Comparison of ENCODE assay signal across 8 cellular contexts in the genomic region with DNA sequence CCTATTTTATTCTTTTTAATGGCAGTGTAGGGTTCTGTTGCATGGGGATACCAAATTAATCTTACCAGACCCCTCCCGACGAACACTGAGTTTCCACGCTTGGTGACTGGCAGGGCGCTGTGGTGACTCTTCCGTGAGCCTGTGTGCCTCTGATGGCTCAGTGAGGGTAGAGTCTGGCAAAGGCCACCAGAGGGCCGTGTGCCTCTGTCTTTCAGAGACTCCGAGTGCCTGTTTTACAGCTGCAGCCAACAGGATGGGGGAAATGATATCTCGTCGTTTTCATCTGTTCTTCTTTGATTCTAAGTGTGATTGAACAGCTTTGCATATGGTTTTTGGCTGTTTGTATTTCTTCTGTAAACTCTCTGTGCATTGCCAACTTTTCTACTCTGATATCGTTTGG.
DNase-seq lines count a peak whose midpoint lies in the region; ATAC-seq and TF ChIP-seq lines count a peak whose summit lies in the region.

No MANE protein-coding gene starts in this region.

- DNase-seq in AG08395 (ENCODE audit: low spot score): peak; percentile 81
- peak; percentile 67 for DNase-seq in NCI-H2107 (lab: John Stamatoyannopoulos, UW)
- DNase-seq in activated CD4-positive, alpha-beta T cell treated with anti-CD3 and anti-CD28 coated beads, Interleukin-2, amount 50 U/mL, for 4 hours: peak; percentile 32 to 40
- DNase-seq in endodermal cell: peak; percentile 83
- DNase-seq in naive thymus-derived CD4-positive, alpha-beta T cell: peak in 8 of 9 donors; percentile 40 to 72 (median 62)
- no peak for DNase-seq in type B pancreatic cell (ENCODE audit: extremely low spot score, unreplicated experiment)

- intact Hi-C loops in naive thymus-derived CD4-positive, alpha-beta T cell (cut with micrococcal nuclease): loop anchor here (1.0 to 5.0 kb wide), 7 partner anchors 61 to 729 kb away; no protein-coding TSS in a partner anchor

- H3K4me3 ChIP-seq in endodermal cell (ENCODE audit: low read length): no peak overlapping the region
- no peak overlapping the region for H3K4me3 ChIP-seq in naive thymus-derived CD4-positive, alpha-beta T cell (ENCODE audit: low read length)

- H3K9me3 ChIP-seq in endodermal cell (ENCODE audit: control insufficient read depth, low read length): no peaks in the 10 kb centered on the region
- H3K9me3 ChIP-seq in naive thymus-derived CD4-positive, alpha-beta T cell (ENCODE audit: control insufficient read depth in 2 of 3, low read length in 3 of 3): no peaks in the 10 kb centered on the region

- H3K27ac Mint-ChIP-seq in endodermal cell (no peak overlapping the region), type B pancreatic cell (no peak overlapping the region)
- peak overlapping the region in 7 of 9 donors; percentile 1 to 78 (median 49) for H3K27ac Mint-ChIP-seq in naive thymus-derived CD4-positive, alpha-beta T cell

- POLR2A ChIA-PET in naive thymus-derived CD4-positive, alpha-beta T cell (lab: Charles Lee): interaction anchor here (1.1 kb wide), 1 partner anchor 72 kb away, joined by 3 read pairs; no protein-coding TSS in a partner anchor

- TF ChIP-seq CTCF in endodermal cell (conservative IDR thresholded peaks at IDR 0.05): peak; percentile 83
- TF ChIP-seq CTCF in type B pancreatic cell (conservative IDR thresholded peaks at IDR 0.05): peak; percentile 80

- H3K9ac ChIP-seq in endodermal cell (ENCODE audit: extremely low read depth, low read length, poor library complexity, severe bottlenecking): no peak overlapping the region

- H3K4me3 Mint-ChIP-seq in endodermal cell (no peak overlapping the region), type B pancreatic cell (no peak overlapping the region)
- peak overlapping the region in 1 of 10 donors; percentile 50 for H3K4me3 Mint-ChIP-seq in naive thymus-derived CD4-positive, alpha-beta T cell

- H3K27ac ChIP-seq in endodermal cell (ENCODE audit: low read depth, low read length): no peak overlapping the region
- H3K27ac ChIP-seq in naive thymus-derived CD4-positive, alpha-beta T cell (ENCODE audit: low read depth, low read length): no peak overlapping the region

- peaks cover 78% of the 10 kb centered on the region for H3K36me3 ChIP-seq in endodermal cell (ENCODE audit: control insufficient read depth, insufficient read depth, low read length)
- H3K36me3 ChIP-seq in naive thymus-derived CD4-positive, alpha-beta T cell (ENCODE audit: control insufficient read depth in 2 of 3, insufficient read depth in 3 of 3, low read length in 3 of 3): peaks cover 6 to 68% (median 10%) of the 10 kb centered on the region in 3 experiments

- H3K27me3 ChIP-seq in endodermal cell (ENCODE audit: control insufficient read depth, insufficient read depth, low read length, poor library complexity, severe bottlenecking): no peaks in the 10 kb centered on the region
- no peaks in the 10 kb centered on the region for H3K27me3 ChIP-seq in naive thymus-derived CD4-positive, alpha-beta T cell (ENCODE audit: control insufficient read depth in 2 of 2, insufficient read depth in 2 of 2, low read length in 2 of 2)

- WGBS in endodermal cell (ENCODE audit: insufficient coverage in 1 of 2, insufficient read length in 1 of 2), 2 experiments: 47 to 70% methylated on average over 6 to 10 of the region's 10 CpGs

- no peaks in the 10 kb centered on the region for H3K4me1 ChIP-seq in endodermal cell (ENCODE audit: control insufficient read depth, insufficient read depth, low read length)
- no peaks in the 10 kb centered on the region for H3K4me1 ChIP-seq in naive thymus-derived CD4-positive, alpha-beta T cell (ENCODE audit: control insufficient read depth in 2 of 2, insufficient read depth in 2 of 2, low read length in 2 of 2)

- H3K36me3 Mint-ChIP-seq in endodermal cell (ENCODE audit: low read depth) (peaks cover 70% of the 10 kb centered on the region), type B pancreatic cell (peaks cover 31% of the 10 kb centered on the region)
- peaks cover 18 to 60% (median 28%) of the 10 kb centered on the region in 5 donors for H3K36me3 Mint-ChIP-seq in naive thymus-derived CD4-positive, alpha-beta T cell

- no peaks in the 10 kb centered on the region for H3K27me3 Mint-ChIP-seq in endodermal cell (ENCODE audit: insufficient read depth)
- H3K27me3 Mint-ChIP-seq in naive thymus-derived CD4-positive, alpha-beta T cell: no peaks in the 10 kb centered on the region
- no peaks in the 10 kb centered on the region for H3K27me3 Mint-ChIP-seq in type B pancreatic cell

- peak; percentile 100 for ATAC-seq in GM18511 (IDR thresholded peaks at IDR 0.05; ENCODE audit: unreplicated experiment)
- peak; percentile 93 for ATAC-seq in HG02973 (IDR thresholded peaks at IDR 0.05; ENCODE audit: unreplicated experiment)
- peak; percentile 98 for ATAC-seq in naive thymus-derived CD4-positive, alpha-beta T cell

- no peaks in the 10 kb centered on the region for H3K9me3 Mint-ChIP-seq in endodermal cell
- H3K9me3 Mint-ChIP-seq in naive thymus-derived CD4-positive, alpha-beta T cell: no peaks in the 10 kb centered on the region
- H3K9me3 Mint-ChIP-seq in type B pancreatic cell: no peaks in the 10 kb centered on the region

- H3K4me1 Mint-ChIP-seq in endodermal cell (no peaks in the 10 kb centered on the region), type B pancreatic cell (ENCODE audit: unreplicated experiment) (peaks cover 8% of the 10 kb centered on the region)
- peaks cover 14 to 21% (median 18%) of the 10 kb centered on the region in 7 donors for H3K4me1 Mint-ChIP-seq in naive thymus-derived CD4-positive, alpha-beta T cell

- CTCF ChIA-PET in naive thymus-derived CD4-positive, alpha-beta T cell (lab: Charles Lee): interaction anchor here (0.7 to 2.0 kb wide), 10 partner anchors 8 to 1401 kb away, joined by 3 to 11 read pairs (median 4); no protein-coding TSS in a partner anchor

Comparison
In these comparisons a context has a peak if more than half of its experiments do, and no peak if none do; other contexts are left out.
1. H3K27ac Mint-ChIP-seq: peak in naive thymus-derived CD4-positive, alpha-beta T cell (7 of 9); none in endodermal cell (single experiment) and type B pancreatic cell (single experiment).
2. Peak in every context shown above with its lines, with median percentiles within 50 percentile points of each other: ATAC-seq.